18 cellular contexts compared by ENCODE assay signal in genomic region chr2:240503375-240503774, GRCh38. TPM values are rescaled to one million over a fixed set of nuclear protein-coding genes. Genes with fewer than 3 reads are reported as not detected.
DNase-seq lines count a peak whose midpoint lies in the region; ATAC-seq and TF ChIP-seq lines count a peak whose summit lies in the region.
"Had no signal": no experiment of that assay in that cellular context is flagged by ENCODE, and none has a peak within 500 bp of the region (broad histone marks: within the 10 kb centered on the region; RNA-seq: fewer than 3 reads in every experiment).

No MANE protein-coding gene starts in this region.

- no peaks in the 10 kb centered on the region for H3K36me3 ChIP-seq in H7 (replicated peaks; ENCODE audit: control insufficient read depth, insufficient read depth, low read length)

- H3K27ac Mint-ChIP-seq in activated CD8-positive, alpha-beta T cell treated with anti-CD3 and anti-CD28 coated beads, Interleukin-2, amount 10 ng/mL, durations not matched to agents 7 days and 5 days: no peak overlapping the region
- H3K27ac Mint-ChIP-seq in activated CD8-positive, alpha-beta T cell treated with anti-CD3 and anti-CD28 coated beads for 36 hours: no peak overlapping the region
- no peak overlapping the region for H3K27ac Mint-ChIP-seq in osteocyte (ENCODE audit: unreplicated experiment)
- no peak overlapping the region for H3K27ac Mint-ChIP-seq in activated T-helper 1 cell treated with anti-CD3 and anti-CD28 coated beads, Interleukin-12 subunit alpha, Interleukin-12 subunit beta, Interleukin-2, Interleukin-4 antibody, amounts not matched to agents 30 ng/mL and 10 ng/mL and 1 ng/mL, durations not matched to agents 14 hours and 24 hours and 36 hours
- H3K27ac Mint-ChIP-seq: B cell, CD14-positive monocyte had no signal

- TF ChIP-seq CTCF in activated CD8-positive, alpha-beta T cell treated with anti-CD3 and anti-CD28 coated beads for 36 hours (IDR thresholded peaks at IDR 0.05): no peak
- no peak for TF ChIP-seq CTCF in osteocyte (IDR thresholded peaks at IDR 0.05)

- peak; percentile 12 for DNase-seq in activated CD8-positive, alpha-beta T cell treated with anti-CD3 and anti-CD28 coated beads, Interleukin-2, amount 10 ng/mL, durations not matched to agents 7 days and 5 days
- no peak for DNase-seq in activated CD8-positive, alpha-beta T cell treated with anti-CD3 and anti-CD28 coated beads for 36 hours
- DNase-seq in H7: peak; percentile 22
- DNase-seq in left lobe of liver (ENCODE audit: low spot score): peak; percentile 15
- DNase-seq in osteocyte (ENCODE audit: extremely low spot score, unreplicated experiment): peak; percentile 79
- no peak for DNase-seq in activated T-helper 1 cell treated with anti-CD3 and anti-CD28 coated beads, Interleukin-12 subunit alpha, Interleukin-12 subunit beta, Interleukin-2, Interleukin-4 antibody, amounts not matched to agents 30 ng/mL and 10 ng/mL and 1 ng/mL, durations not matched to agents 14 hours and 24 hours and 36 hours (ENCODE audit: low spot score)
- DNase-seq in DMS 273 (lab: John Stamatoyannopoulos, UW; ENCODE audit: unreplicated experiment): no peak
- DNase-seq: EL, GF-D8, MG63, NCI-H1417 treated with DMSO at 0.1 percent for 48 hours, NCI-H187, NCI-H446, NCI-H526 had no signal

- H3K4me3 Mint-ChIP-seq in activated CD8-positive, alpha-beta T cell treated with anti-CD3 and anti-CD28 coated beads, Interleukin-2, amount 10 ng/mL, durations not matched to agents 7 days and 5 days: no peak overlapping the region
- no peak overlapping the region for H3K4me3 Mint-ChIP-seq in activated CD8-positive, alpha-beta T cell treated with anti-CD3 and anti-CD28 coated beads for 36 hours
- no peak overlapping the region for H3K4me3 Mint-ChIP-seq in osteocyte (ENCODE audit: unreplicated experiment)
- H3K4me3 Mint-ChIP-seq in activated T-helper 1 cell treated with anti-CD3 and anti-CD28 coated beads, Interleukin-12 subunit alpha, Interleukin-12 subunit beta, Interleukin-2, Interleukin-4 antibody, amounts not matched to agents 30 ng/mL and 10 ng/mL and 1 ng/mL, durations not matched to agents 14 hours and 24 hours and 36 hours: no peak overlapping the region
- H3K4me3 Mint-ChIP-seq: B cell, CD14-positive monocyte had no signal

- POLR2A ChIA-PET in activated CD8-positive, alpha-beta T cell treated with anti-CD3 and anti-CD28 coated beads, Interleukin-2, amount 10 ng/mL, durations not matched to agents 7 days and 5 days (lab: Charles Lee): no interaction called here
- POLR2A ChIA-PET in activated CD8-positive, alpha-beta T cell treated with anti-CD3 and anti-CD28 coated beads for 36 hours (lab: Charles Lee): no interaction called here

- H3K9me3 Mint-ChIP-seq in activated CD8-positive, alpha-beta T cell treated with anti-CD3 and anti-CD28 coated beads, Interleukin-2, amount 10 ng/mL, durations not matched to agents 7 days and 5 days (ENCODE audit: insufficient read depth): no peaks in the 10 kb centered on the region
- H3K9me3 Mint-ChIP-seq in activated CD8-positive, alpha-beta T cell treated with anti-CD3 and anti-CD28 coated beads for 36 hours: no peaks in the 10 kb centered on the region
- no peaks in the 10 kb centered on the region for H3K9me3 Mint-ChIP-seq in osteocyte (ENCODE audit: unreplicated experiment)
- no peaks in the 10 kb centered on the region for H3K9me3 Mint-ChIP-seq in activated T-helper 1 cell treated with anti-CD3 and anti-CD28 coated beads, Interleukin-12 subunit alpha, Interleukin-12 subunit beta, Interleukin-2, Interleukin-4 antibody, amounts not matched to agents 30 ng/mL and 10 ng/mL and 1 ng/mL, durations not matched to agents 14 hours and 24 hours and 36 hours

- H3K36me3 Mint-ChIP-seq in activated CD8-positive, alpha-beta T cell treated with anti-CD3 and anti-CD28 coated beads, Interleukin-2, amount 10 ng/mL, durations not matched to agents 7 days and 5 days (ENCODE audit: low read depth): peaks cover 8% of the 10 kb centered on the region
- H3K36me3 Mint-ChIP-seq in activated CD8-positive, alpha-beta T cell treated with anti-CD3 and anti-CD28 coated beads for 36 hours (ENCODE audit: low read depth): peaks cover 7% of the 10 kb centered on the region
- peaks cover 7% of the 10 kb centered on the region for H3K36me3 Mint-ChIP-seq in osteocyte (ENCODE audit: unreplicated experiment)
- peaks cover 3% of the 10 kb centered on the region for H3K36me3 Mint-ChIP-seq in activated T-helper 1 cell treated with anti-CD3 and anti-CD28 coated beads, Interleukin-12 subunit alpha, Interleukin-12 subunit beta, Interleukin-2, Interleukin-4 antibody, amounts not matched to agents 30 ng/mL and 10 ng/mL and 1 ng/mL, durations not matched to agents 14 hours and 24 hours and 36 hours (ENCODE audit: low read depth)

- no peaks in the 10 kb centered on the region for H3K27me3 ChIP-seq in H7 (ENCODE audit: control insufficient read depth, insufficient read depth, low read length)
- H3K27me3 ChIP-seq: MG63, Peyer's patch had no signal

- no peaks in the 10 kb centered on the region for H3K27me3 Mint-ChIP-seq in activated CD8-positive, alpha-beta T cell treated with anti-CD3 and anti-CD28 coated beads, Interleukin-2, amount 10 ng/mL, durations not matched to agents 7 days and 5 days (ENCODE audit: low read depth)
- no peaks in the 10 kb centered on the region for H3K27me3 Mint-ChIP-seq in activated CD8-positive, alpha-beta T cell treated with anti-CD3 and anti-CD28 coated beads for 36 hours
- no peaks in the 10 kb centered on the region for H3K27me3 Mint-ChIP-seq in osteocyte (ENCODE audit: unreplicated experiment)
- no peaks in the 10 kb centered on the region for H3K27me3 Mint-ChIP-seq in activated T-helper 1 cell treated with anti-CD3 and anti-CD28 coated beads, Interleukin-12 subunit alpha, Interleukin-12 subunit beta, Interleukin-2, Interleukin-4 antibody, amounts not matched to agents 30 ng/mL and 10 ng/mL and 1 ng/mL, durations not matched to agents 14 hours and 24 hours and 36 hours (ENCODE audit: insufficient read depth)
- H3K27me3 Mint-ChIP-seq: B cell had no signal

- intact Hi-C loops in activated CD8-positive, alpha-beta T cell treated with anti-CD3 and anti-CD28 coated beads for 36 hours (cut with micrococcal nuclease): no loop called here
- intact Hi-C loops in activated T-helper 1 cell treated with anti-CD3 and anti-CD28 coated beads, Interleukin-12 subunit alpha, Interleukin-12 subunit beta, Interleukin-2, Interleukin-4 antibody, amounts not matched to agents 30 ng/mL and 10 ng/mL and 1 ng/mL, durations not matched to agents 14 hours and 24 hours and 36 hours (cut with micrococcal nuclease): no loop called here

- H3K4me3 ChIP-seq in H7 (ENCODE audit: insufficient read depth, low read depth, low read length): no peak overlapping the region
- H3K4me3 ChIP-seq: MG63, Peyer's patch had no signal

- ATAC-seq in activated CD8-positive, alpha-beta T cell treated with anti-CD3 and anti-CD28 coated beads, Interleukin-2, amount 10 ng/mL, durations not matched to agents 7 days and 5 days: no peak
- no peak for ATAC-seq in activated CD8-positive, alpha-beta T cell treated with anti-CD3 and anti-CD28 coated beads for 36 hours
- ATAC-seq in left lobe of liver (no peak), GM21825 (IDR thresholded peaks at IDR 0.05; ENCODE audit: unreplicated experiment) (no peak)

- CTCF ChIA-PET in activated CD8-positive, alpha-beta T cell treated with anti-CD3 and anti-CD28 coated beads, Interleukin-2, amount 10 ng/mL, durations not matched to agents 7 days and 5 days (lab: Charles Lee): no interaction called here
- CTCF ChIA-PET in activated CD8-positive, alpha-beta T cell treated with anti-CD3 and anti-CD28 coated beads for 36 hours (lab: Charles Lee): interaction anchor here (1.2 kb wide), 1 partner anchor 11 kb away, joined by 3 read pairs; no protein-coding TSS in a partner anchor

- H3K4me1 Mint-ChIP-seq in activated CD8-positive, alpha-beta T cell treated with anti-CD3 and anti-CD28 coated beads, Interleukin-2, amount 10 ng/mL, durations not matched to agents 7 days and 5 days (ENCODE audit: low read depth): no peaks in the 10 kb centered on the region
- no peaks in the 10 kb centered on the region for H3K4me1 Mint-ChIP-seq in activated CD8-positive, alpha-beta T cell treated with anti-CD3 and anti-CD28 coated beads for 36 hours (ENCODE audit: low read depth)
- no peaks in the 10 kb centered on the region for H3K4me1 Mint-ChIP-seq in osteocyte (ENCODE audit: unreplicated experiment)
- no peaks in the 10 kb centered on the region for H3K4me1 Mint-ChIP-seq in activated T-helper 1 cell treated with anti-CD3 and anti-CD28 coated beads, Interleukin-12 subunit alpha, Interleukin-12 subunit beta, Interleukin-2, Interleukin-4 antibody, amounts not matched to agents 30 ng/mL and 10 ng/mL and 1 ng/mL, durations not matched to agents 14 hours and 24 hours and 36 hours (ENCODE audit: low read depth)
- H3K4me1 Mint-ChIP-seq: B cell, CD14-positive monocyte had no signal

RNA-seq across cellular contexts. Expression of gene ANKMY1, which starts 54.4 kb away (rescaled TPM):
- total RNA-seq in activated CD8-positive, alpha-beta T cell treated with anti-CD3 and anti-CD28 coated beads, Interleukin-2, amount 10 ng/mL, durations not matched to agents 7 days and 5 days: 10 to 100 TPM; 27.9 to 33.3 TPM
- total RNA-seq in activated CD8-positive, alpha-beta T cell treated with anti-CD3 and anti-CD28 coated beads for 36 hours: 10 to 100 TPM; 14.5 to 18.6 TPM
- 3.6 and 8.9 TPM in 2 replicates for total RNA-seq in H7 (2014; rRNA removed; shearing (Covaris generic))
- 13.1 TPM for total RNA-seq in left lobe of liver
- 16.9 and 28.5 TPM in 2 replicates for total RNA-seq in osteocyte
- 21.9 and 25.2 TPM in 2 replicates for total RNA-seq in activated T-helper 1 cell treated with anti-CD3 and anti-CD28 coated beads, Interleukin-12 subunit alpha, Interleukin-12 subunit beta, Interleukin-2, Interleukin-4 antibody, amounts not matched to agents 30 ng/mL and 10 ng/mL and 1 ng/mL, durations not matched to agents 14 hours and 24 hours and 36 hours

RNA-seq across cellular contexts. Expression of gene DUSP28, which starts 56.8 kb away (rescaled TPM):
- 1 to 10 TPM; 6.8 to 8.1 TPM for total RNA-seq in activated CD8-positive, alpha-beta T cell treated with anti-CD3 and anti-CD28 coated beads, Interleukin-2, amount 10 ng/mL, durations not matched to agents 7 days and 5 days
- 1 to 10 TPM; 4.5 to 6.2 TPM for total RNA-seq in activated CD8-positive, alpha-beta T cell treated with anti-CD3 and anti-CD28 coated beads for 36 hours
- 2.4 and 2.5 TPM in 2 replicates for total RNA-seq in H7 (2014; rRNA removed; shearing (Covaris generic))
- total RNA-seq in left lobe of liver: 2.0 TPM
- 3.8 and 5.9 TPM in 2 replicates for total RNA-seq in osteocyte
- 8.6 and 10.7 TPM in 2 replicates for total RNA-seq in activated T-helper 1 cell treated with anti-CD3 and anti-CD28 coated beads, Interleukin-12 subunit alpha, Interleukin-12 subunit beta, Interleukin-2, Interleukin-4 antibody, amounts not matched to agents 30 ng/mL and 10 ng/mL and 1 ng/mL, durations not matched to agents 14 hours and 24 hours and 36 hours

Comparison
In these comparisons a context has a peak if more than half of its experiments do, and no peak if none do; other contexts are left out.
1. DNase-seq: peak in activated CD8-positive, alpha-beta T cell treated with anti-CD3 and anti-CD28 coated beads, Interleukin-2, amount 10 ng/mL, durations not matched to agents 7 days and 5 days (single experiment), H7 (single experiment), left lobe of liver (single experiment) and osteocyte (single experiment); none in activated CD8-positive, alpha-beta T cell treated with anti-CD3 and anti-CD28 coated beads for 36 hours (single experiment), activated T-helper 1 cell treated with anti-CD3 and anti-CD28 coated beads, Interleukin-12 subunit alpha, Interleukin-12 subunit beta, Interleukin-2, Interleukin-4 antibody, amounts not matched to agents 30 ng/mL and 10 ng/mL and 1 ng/mL, durations not matched to agents 14 hours and 24 hours and 36 hours (single experiment) and DMS 273 (single experiment).